Comparison of ENCODE assay signal across 8 cellular contexts in genomic region chr21:41610042-41610839, GRCh38.
A peak's percentile ranks its signal among the peaks of the same experiment; 100 is the strongest.
DNase-seq lines count a peak whose midpoint lies in the region; ATAC-seq and TF ChIP-seq lines count a peak whose summit lies in the region.

No MANE protein-coding gene starts in this region.

- CTCF ChIA-PET in activated CD4-positive, alpha-beta memory T cell treated with anti-CD3 and anti-CD28 coated beads for 36 hours (lab: Charles Lee), result interaction anchor here (1.5 kb wide), 1 partner anchor 9 kb away, joined by 4 read pairs; no protein-coding TSS in a partner anchor

- peaks cover 34% of the 10 kb centered on the region for H3K27me3 Mint-ChIP-seq in activated CD4-positive, alpha-beta memory T cell treated with anti-CD3 and anti-CD28 coated beads for 36 hours

- no peaks in the 10 kb centered on the region for H3K9me3 Mint-ChIP-seq in activated CD4-positive, alpha-beta memory T cell treated with anti-CD3 and anti-CD28 coated beads for 36 hours

- intact Hi-C loops in activated CD4-positive, alpha-beta memory T cell treated with anti-CD3 and anti-CD28 coated beads for 36 hours (cut with micrococcal nuclease), result loop anchor here (5.0 to 10.0 kb wide), 2 partner anchors 207 to 325 kb away; no protein-coding TSS in a partner anchor
- intact Hi-C loops in cardiac septum (cut with DNase I) (loop anchor here (5.0 kb wide), 2 partner anchors 207 to 507 kb away; no protein-coding TSS in a partner anchor), sciatic nerve (cut with DNase I) (no loop called here)

- no peak overlapping the region for H3K4me3 Mint-ChIP-seq in activated CD4-positive, alpha-beta memory T cell treated with anti-CD3 and anti-CD28 coated beads for 36 hours

- H3K36me3 Mint-ChIP-seq in activated CD4-positive, alpha-beta memory T cell treated with anti-CD3 and anti-CD28 coated beads for 36 hours, result no peaks in the 10 kb centered on the region

- DNase-seq in activated CD4-positive, alpha-beta T cell treated with anti-CD3 and anti-CD28 coated beads for 48 hours, result peak; percentile 51
- no peak for DNase-seq in activated CD4-positive, alpha-beta T cell treated with anti-CD3 and anti-CD28 coated beads, Interleukin-2, amount 50 U/mL, for 4 hours
- peak; percentile 16 for DNase-seq in MV-4-11 (lab: John Stamatoyannopoulos, UW)
- peak; percentile 40 for DNase-seq in activated CD4-positive, alpha-beta memory T cell treated with anti-CD3 and anti-CD28 coated beads for 36 hours
- DNase-seq in cardiac septum (ENCODE audit: low spot score), result peak; percentile 72
- DNase-seq in sciatic nerve (ENCODE audit: low spot score), result peak; percentile 73

- no peak for ATAC-seq in sciatic nerve
- no peak for ATAC-seq in GM18909 (IDR thresholded peaks at IDR 0.05; ENCODE audit: poor library complexity, unreplicated experiment)
- ATAC-seq in GM18505 (IDR thresholded peaks at IDR 0.05; ENCODE audit: unreplicated experiment), result no peak

- H3K4me1 Mint-ChIP-seq in activated CD4-positive, alpha-beta memory T cell treated with anti-CD3 and anti-CD28 coated beads for 36 hours (ENCODE audit: low read depth), result no peaks in the 10 kb centered on the region

- no peak overlapping the region for H3K27ac Mint-ChIP-seq in activated CD4-positive, alpha-beta memory T cell treated with anti-CD3 and anti-CD28 coated beads for 36 hours

- no peak for TF ChIP-seq POLR2A in GM18505 (IDR thresholded peaks at IDR 0.05; ENCODE audit: borderline replicate concordance, extremely low read depth, insufficient read depth, insufficient read length)

- POLR2A ChIA-PET in activated CD4-positive, alpha-beta memory T cell treated with anti-CD3 and anti-CD28 coated beads for 36 hours (lab: Charles Lee), result no interaction called here

Comparison
In these comparisons a context has a peak if more than half of its experiments do, and no peak if none do; other contexts are left out.
1. DNase-seq: peak in activated CD4-positive, alpha-beta T cell treated with anti-CD3 and anti-CD28 coated beads for 48 hours (single experiment), MV-4-11 (single experiment), activated CD4-positive, alpha-beta memory T cell treated with anti-CD3 and anti-CD28 coated beads for 36 hours (single experiment), cardiac septum (single experiment) and sciatic nerve (single experiment); none in activated CD4-positive, alpha-beta T cell treated with anti-CD3 and anti-CD28 coated beads, Interleukin-2, amount 50 U/mL, for 4 hours (0 of 2).